29 cellular contexts compared by ENCODE assay signal in genomic region chr10:12479437-12479844, GRCh38.
"Had no signal": no experiment of that assay in that cellular context is flagged by ENCODE, and none has a peak within 500 bp of the region (broad histone marks: within the 10 kb centered on the region; RNA-seq: fewer than 3 reads in every experiment).

No MANE protein-coding gene starts in this region.

- DNase-seq: activated CD4-positive, alpha-beta T cell treated with anti-CD3 and anti-CD28 coated beads for 36 hours; activated CD4-positive, alpha-beta T cell treated with anti-CD3 and anti-CD28 coated beads, Interleukin-2, amount 10 ng/mL, durations not matched to agents 7 days and 5 days; activated CD4-positive, alpha-beta T cell treated with anti-CD3 and anti-CD28 coated beads, Interleukin-2, amount 50 U/mL, for 48 hours; activated CD8-positive, alpha-beta T cell treated with anti-CD3 and anti-CD28 coated beads, Interleukin-2, amount 10 ng/mL, durations not matched to agents 7 days and 5 days; activated gamma-delta T cell; activated naive CD4-positive, alpha-beta T cell treated with Interleukin-2 at 50 U/mL for 16 hours; activated T-cell treated with anti-CD3 and anti-CD28 coated beads, Interleukin-2, amount 50 U/mL, for 24 hours; adrenal gland; body of pancreas; Karpas-422; KBM-7; NCI-H1105; NCI-H1436; NCI-H1694; NCI-H1930; NCI-H2081 treated with DMSO at 0.1 percent for 48 hours; NCI-H345; NCI-H524 treated with DMSO at 0.1 percent for 48 hours; NCI-H748 treated with DMSO at 0.1 percent for 48 hours; NK-92 treated with Interleukin-12 subunit alpha and Interleukin-12 subunit beta, amount 100 ng/mL, for 24 hours; PC-9; SIG-M5 had no signal

- H3K4me3 ChIP-seq: adrenal gland, body of pancreas, breast epithelium, PC-9 had no signal

- H3K4me3 Mint-ChIP-seq: activated CD4-positive, alpha-beta T cell treated with anti-CD3 and anti-CD28 coated beads for 36 hours; activated CD4-positive, alpha-beta T cell treated with anti-CD3 and anti-CD28 coated beads, Interleukin-2, amount 10 ng/mL, durations not matched to agents 7 days and 5 days; activated CD8-positive, alpha-beta T cell treated with anti-CD3 and anti-CD28 coated beads, Interleukin-2, amount 10 ng/mL, durations not matched to agents 7 days and 5 days; activated T-cell treated with anti-CD3 and anti-CD28 coated beads, Interleukin-2, amount 50 U/mL, for 24 hours; T-helper 1 cell treated with Interleukin-12 subunit alpha and Interleukin-12 subunit beta and Interleukin-4 antibody, amounts not matched to agents 30 μg/mL and 1 μg/mL, for 36 hours; T-helper 2 cell treated with Interferon-gamma antibody and Interleukin-4, amounts not matched to agents 5 μg/mL and 100 μg/mL, for 36 hours had no signal

- H3K27me3 ChIP-seq: adrenal gland, body of pancreas, breast epithelium had no signal

- H3K27ac ChIP-seq: adrenal gland, body of pancreas, breast epithelium, PC-9, RWPE1 had no signal

- ATAC-seq: activated CD4-positive, alpha-beta T cell treated with anti-CD3 and anti-CD28 coated beads for 36 hours; activated CD8-positive, alpha-beta T cell treated with anti-CD3 and anti-CD28 coated beads, Interleukin-2, amount 10 ng/mL, durations not matched to agents 7 days and 5 days; activated naive CD4-positive, alpha-beta T cell treated with anti-CD3 and anti-CD28 coated beads, Interleukin-2, amount 50 U/mL, for 72 hours; body of pancreas; Right ventricle myocardium inferior had no signal

- H3K4me1 ChIP-seq: adrenal gland, breast epithelium had no signal

- H3K27me3 Mint-ChIP-seq: activated CD4-positive, alpha-beta T cell treated with anti-CD3 and anti-CD28 coated beads for 36 hours; activated CD4-positive, alpha-beta T cell treated with anti-CD3 and anti-CD28 coated beads, Interleukin-2, amount 10 ng/mL, durations not matched to agents 7 days and 5 days; activated T-cell treated with anti-CD3 and anti-CD28 coated beads, Interleukin-2, amount 50 U/mL, for 24 hours had no signal

- H3K9me3 Mint-ChIP-seq: activated T-cell treated with anti-CD3 and anti-CD28 coated beads, Interleukin-2, amount 50 U/mL, for 24 hours; activated T-helper 2 cell treated with anti-CD3 and anti-CD28 coated beads, Interferon-gamma antibody, Interleukin-2, Interleukin-4, amounts not matched to agents 10 μg/mL and 5 μg/mL and 100 μg/mL, durations not matched to agents 14 hours and 24 hours and 36 hours had no signal

- H3K9me3 ChIP-seq: adrenal gland, body of pancreas, breast epithelium had no signal

- H3K36me3 ChIP-seq: adrenal gland, breast epithelium had no signal

- H3K27ac Mint-ChIP-seq: activated CD4-positive, alpha-beta T cell treated with anti-CD3 and anti-CD28 coated beads for 36 hours; activated CD4-positive, alpha-beta T cell treated with anti-CD3 and anti-CD28 coated beads, Interleukin-2, amount 10 ng/mL, durations not matched to agents 7 days and 5 days; activated CD8-positive, alpha-beta T cell treated with anti-CD3 and anti-CD28 coated beads, Interleukin-2, amount 10 ng/mL, durations not matched to agents 7 days and 5 days; activated naive CD4-positive, alpha-beta T cell treated with anti-CD3 and anti-CD28 coated beads, Interleukin-2, amount 50 U/mL, for 72 hours; activated T-cell treated with anti-CD3 and anti-CD28 coated beads, Interleukin-2, amount 50 U/mL, for 24 hours; activated T-helper 2 cell treated with anti-CD3 and anti-CD28 coated beads, Interferon-gamma antibody, Interleukin-2, Interleukin-4, amounts not matched to agents 10 μg/mL and 5 μg/mL and 100 μg/mL, durations not matched to agents 14 hours and 24 hours and 36 hours; T-helper 1 cell treated with Interleukin-12 subunit alpha and Interleukin-12 subunit beta and Interleukin-4 antibody, amounts not matched to agents 30 μg/mL and 1 μg/mL, for 36 hours; T-helper 2 cell treated with Interferon-gamma antibody and Interleukin-4, amounts not matched to agents 5 μg/mL and 100 μg/mL, for 36 hours had no signal
